Comparison of ENCODE assay signal across 8 cellular contexts in the genomic region with DNA sequence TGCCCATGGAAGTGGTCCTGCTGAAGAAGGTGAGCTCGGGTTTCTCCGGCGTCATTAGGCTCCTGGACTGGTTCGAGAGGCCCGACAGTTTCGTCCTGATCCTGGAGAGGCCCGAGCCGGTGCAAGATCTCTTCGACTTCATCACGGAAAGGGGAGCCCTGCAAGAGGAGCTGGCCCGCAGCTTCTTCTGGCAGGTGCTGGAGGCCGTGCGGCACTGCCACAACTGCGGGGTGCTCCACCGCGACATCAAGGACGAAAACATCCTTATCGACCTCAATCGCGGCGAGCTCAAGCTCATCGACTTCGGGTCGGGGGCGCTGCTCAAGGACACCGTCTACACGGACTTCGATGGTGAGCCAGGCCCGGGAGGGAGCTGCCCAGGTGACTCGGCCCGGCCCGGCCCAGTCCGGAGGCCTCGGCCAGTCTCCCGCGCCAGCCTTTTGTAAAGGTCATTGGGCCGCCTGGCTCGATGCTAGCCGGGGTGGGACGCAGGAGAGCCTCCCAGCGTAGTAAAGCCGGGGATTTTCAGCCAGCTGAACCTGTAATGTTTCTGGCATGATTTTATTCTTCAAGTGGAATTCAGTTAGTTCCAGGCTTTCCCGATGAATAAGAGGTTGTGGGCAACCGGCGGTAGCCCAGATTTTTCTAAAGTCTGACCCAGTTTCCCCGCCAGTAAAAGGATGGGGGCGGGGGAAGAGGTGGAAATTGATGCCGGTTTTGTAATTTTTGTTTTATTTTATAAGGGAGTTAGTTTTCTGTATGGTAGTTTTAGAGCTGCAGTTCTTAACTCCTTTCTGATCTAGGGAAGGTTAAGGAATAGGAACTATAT. TPM values are rescaled to one million over a fixed set of nuclear protein-coding genes. Genes with fewer than 3 reads are reported as not detected.
DNase-seq lines count a peak whose midpoint lies in the region; ATAC-seq and TF ChIP-seq lines count a peak whose summit lies in the region.

No MANE protein-coding gene starts in this region.

- H3K79me2 ChIP-seq in MM.1S (ENCODE audit: low read length) (peaks cover 46% of the 10 kb centered on the region), fibroblast of lung (ENCODE audit: control insufficient read depth, insufficient read depth, low read length) (peaks cover 20% of the 10 kb centered on the region)

- intact Hi-C loops in natural killer cell (cut with micrococcal nuclease) (loop anchor here (5.0 to 10.0 kb wide), 2 partner anchors 69 to 577 kb away; a partner anchor contains a TSS), uterus (cut with DNase I; ENCODE audit: low total_unique reads) (loop anchor here (2.0 to 10.0 kb wide), 2 partner anchors 115 to 147 kb away; no protein-coding TSS in a partner anchor)

- H3K9me2 ChIP-seq in MM.1S (replicated peaks; ENCODE audit: insufficient read depth, low read length) = no peaks in the 10 kb centered on the region

- H4K20me1 ChIP-seq in MM.1S (ENCODE audit: insufficient read depth, low read length) = peaks cover 25% of the 10 kb centered on the region
- no peaks in the 10 kb centered on the region for H4K20me1 ChIP-seq in fibroblast of lung (ENCODE audit: control insufficient read depth, extremely low read depth, insufficient read depth, low read length)

- no peak for ATAC-seq in natural killer cell
- no peak for ATAC-seq in HG02610 (IDR thresholded peaks at IDR 0.05; ENCODE audit: unreplicated experiment)
- ATAC-seq in GM19035 (IDR thresholded peaks at IDR 0.05; ENCODE audit: unreplicated experiment) = no peak

- peaks cover 54% of the 10 kb centered on the region for H3F3A ChIP-seq in MM.1S (ENCODE audit: insufficient read depth, low read length)

- H2AFZ ChIP-seq in MM.1S (ENCODE audit: low read length) (no peak overlapping the region), fibroblast of lung (ENCODE audit: low read length) (no peak overlapping the region)

- peak overlapping the region; percentile 82 for H3K4me2 ChIP-seq in MM.1S (ENCODE audit: low read depth, low read length)
- peak overlapping the region; percentile 88 for H3K4me2 ChIP-seq in fibroblast of lung (ENCODE audit: extremely low read depth, insufficient read depth, low read length)

- no peak for TF ChIP-seq POLR2A in uterus (IDR thresholded peaks at IDR 0.05)

- H3K9ac ChIP-seq in MM.1S (ENCODE audit: low read length) (peak overlapping the region; percentile 99), fibroblast of lung (ENCODE audit: insufficient read depth, low read length) (peak overlapping the region; percentile 78)

- peak overlapping the region; percentile 95 for H3K27ac Mint-ChIP-seq in activated T-cell treated with anti-CD3 and anti-CD28 coated beads, Interleukin-2, amount 50 U/mL, for 24 hours
- peak overlapping the region; percentile 95 to 99 for H3K27ac Mint-ChIP-seq in natural killer cell

- H3K4me3 ChIP-seq in MM.1S (ENCODE audit: low read length) (peak overlapping the region; percentile 100), fibroblast of lung (replicated peaks in 1 of 4; ENCODE audit: control extremely low read depth in 1 of 4, insufficient read depth in 1 of 4, low read depth in 3 of 4, low read length in 4 of 4) (peak overlapping the region; percentile 58 to 95 (median 73)), uterus (peak overlapping the region; percentile 73 to 85)

- H3K27me3 ChIP-seq in MM.1S (replicated peaks; ENCODE audit: insufficient read depth, low read length) (no peaks in the 10 kb centered on the region), fibroblast of lung (ENCODE audit: control insufficient read depth, insufficient read depth, low read length) (no peaks in the 10 kb centered on the region), uterus (no peaks in the 10 kb centered on the region)

- no peaks in the 10 kb centered on the region for H3K9me3 ChIP-seq in MM.1S (replicated peaks; ENCODE audit: insufficient read depth, low read length)
- no peaks in the 10 kb centered on the region for H3K9me3 ChIP-seq in fibroblast of lung (ENCODE audit: control insufficient read depth, insufficient read depth, low read depth, low read length)
- H3K9me3 ChIP-seq in uterus = no peaks in the 10 kb centered on the region

- H3K27me3 Mint-ChIP-seq in activated T-cell treated with anti-CD3 and anti-CD28 coated beads, Interleukin-2, amount 50 U/mL, for 24 hours = no peaks in the 10 kb centered on the region
- H3K27me3 Mint-ChIP-seq in natural killer cell (ENCODE audit: low read depth in 2 of 2) = no peaks in the 10 kb centered on the region

- peak overlapping the region; percentile 91 for H3K4me3 Mint-ChIP-seq in activated T-cell treated with anti-CD3 and anti-CD28 coated beads, Interleukin-2, amount 50 U/mL, for 24 hours
- peak overlapping the region; percentile 99 for H3K4me3 Mint-ChIP-seq in natural killer cell

- H3K27ac ChIP-seq in MM.1S (ENCODE audit: low read length) = peak overlapping the region; percentile 91
- H3K27ac ChIP-seq in fibroblast of lung (ENCODE audit: insufficient read depth, low read length) = peak overlapping the region; percentile 82
- peak overlapping the region; percentile 91 to 94 for H3K27ac ChIP-seq in uterus

- DNase-seq in DMS79 treated with DMSO at 0.1 percent for 48 hours (lab: John Stamatoyannopoulos, UW) = peak; percentile 69
- DNase-seq in MM.1S = peak; percentile 26
- peak; percentile 72 for DNase-seq in activated T-cell treated with anti-CD3 and anti-CD28 coated beads, Interleukin-2, amount 50 U/mL, for 24 hours
- DNase-seq in fibroblast of lung (ENCODE audit: low read depth in 2 of 2) = peak in 1 of 2 donors; percentile 76
- DNase-seq in natural killer cell = peak; percentile 45
- peak; percentile 60 to 63 for DNase-seq in uterus

- peaks cover 61% of the 10 kb centered on the region for H3K36me3 Mint-ChIP-seq in activated T-cell treated with anti-CD3 and anti-CD28 coated beads, Interleukin-2, amount 50 U/mL, for 24 hours (ENCODE audit: low read depth)
- peaks cover 33% of the 10 kb centered on the region for H3K36me3 Mint-ChIP-seq in natural killer cell

- H3K4me1 ChIP-seq in MM.1S (ENCODE audit: low read length) = peaks cover 43% of the 10 kb centered on the region
- peaks cover 6% of the 10 kb centered on the region for H3K4me1 ChIP-seq in fibroblast of lung (ENCODE audit: control insufficient read depth, extremely low read depth, insufficient read depth, low read length)
- no peaks in the 10 kb centered on the region for H3K4me1 ChIP-seq in uterus

- no peaks in the 10 kb centered on the region for H3K9me3 Mint-ChIP-seq in activated T-cell treated with anti-CD3 and anti-CD28 coated beads, Interleukin-2, amount 50 U/mL, for 24 hours
- no peaks in the 10 kb centered on the region for H3K9me3 Mint-ChIP-seq in natural killer cell

- H3K36me3 ChIP-seq in MM.1S (replicated peaks; ENCODE audit: insufficient read depth, low read length) (peaks cover 23% of the 10 kb centered on the region), fibroblast of lung (ENCODE audit: control insufficient read depth, insufficient read depth, low read length) (peaks cover 15% of the 10 kb centered on the region), uterus (no peaks in the 10 kb centered on the region)

- TF ChIP-seq CTCF in MM.1S (IDR thresholded peaks at IDR 0.05; ENCODE audit: low read length) (no peak), fibroblast of lung (conservative IDR thresholded peaks at IDR 0.05 in 1 of 2, IDR thresholded peaks at IDR 0.05 in 1 of 2; ENCODE audit: low read depth in 1 of 2, low read length in 2 of 2) (no peak), natural killer cell (IDR thresholded peaks at IDR 0.05) (peak; percentile 9), uterus (IDR thresholded peaks at IDR 0.05) (peak in 1 of 4 experiments; percentile 16)

- peaks cover 57% of the 10 kb centered on the region for H3K4me1 Mint-ChIP-seq in activated T-cell treated with anti-CD3 and anti-CD28 coated beads, Interleukin-2, amount 50 U/mL, for 24 hours (ENCODE audit: low read depth)
- H3K4me1 Mint-ChIP-seq in natural killer cell = peaks cover 56 to 58% of the 10 kb centered on the region in 2 donors

RNA-seq across cellular contexts. Expression of a gene that starts 1.4 kb away (rescaled TPM):
- total RNA-seq in fibroblast of lung (22.8 and 25.7 TPM in 2 replicates), natural killer cell (100 to 1,000 TPM; 188 to 242 (median 215) TPM), uterus (10 to 100 TPM in 3 of 4 donors, 1 to 10 TPM in 1; 2.0 to 44.5 (median 28.8) TPM)
- polyA plus RNA-seq in fibroblast of lung = 13.4 and 13.8 TPM in 2 replicates
- 16.7 and 20.5 TPM in 2 replicates for polyA plus RNA-seq in fibroblast of lung (2012)
- 31.2 and 45.0 TPM in 2 replicates for polyA minus RNA-seq in fibroblast of lung (ENCODE audit: low replicate concordance)
